21 cellular contexts compared by ENCODE assay signal in genomic region chr14:38074754-38075153, GRCh38.
DNase-seq lines count a peak whose midpoint lies in the region; ATAC-seq, FAIRE-seq and TF ChIP-seq lines count a peak whose summit lies in the region.
"Had no signal": no experiment of that assay in that cellular context is flagged by ENCODE, and none has a peak within 500 bp of the region (broad histone marks: within the 10 kb centered on the region; RNA-seq: fewer than 3 reads in every experiment).

No MANE protein-coding gene starts in this region.

- H3K9me3 ChIP-seq in OCI-LY1 (ENCODE audit: low read length) (no peaks in the 10 kb centered on the region), small intestine (ENCODE audit: control insufficient read depth, low read depth) (peaks cover 1% of the 10 kb centered on the region)
- H3K9me3 ChIP-seq: HAP-1, prostate gland had no signal

- DNase-seq in activated naive CD4-positive, alpha-beta T cell treated with anti-CD3 and anti-CD28 coated beads for 36 hours = no peak
- no peak for DNase-seq in activated naive CD8-positive, alpha-beta T cell treated with anti-CD3 and anti-CD28 coated beads, Interleukin-2, amount 10 ng/mL, durations not matched to agents 7 days and 5 days
- DNase-seq in small intestine (peak; percentile 31), occipital lobe (lab: John Stamatoyannopoulos, UW) (no peak), midbrain (lab: John Stamatoyannopoulos, UW) (no peak), NCI-H2227 (lab: John Stamatoyannopoulos, UW; ENCODE audit: unreplicated experiment) (no peak)
- DNase-seq: NCI-H1048, NCI-H2081, NCI-H446, nephron progenitor cell, RPMI8226, stomach had no signal

- FAIRE-seq in small intestine (lab: Jason Lieb, UNC) = no peak
- FAIRE-seq: colon had no signal

- H3K27me3 ChIP-seq in OCI-LY1 (ENCODE audit: insufficient read depth, low read length) (no peaks in the 10 kb centered on the region), small intestine (ENCODE audit: control insufficient read depth in 2 of 2, insufficient read depth in 2 of 2, low read length in 2 of 2) (no peaks in the 10 kb centered on the region)
- H3K27me3 ChIP-seq: stomach had no signal

- peak overlapping the region; percentile 3 for H3K27ac Mint-ChIP-seq in activated naive CD4-positive, alpha-beta T cell treated with anti-CD3 and anti-CD28 coated beads, Interleukin-2, amount 50 U/mL, for 24 hours
- H3K27ac Mint-ChIP-seq in activated naive CD4-positive, alpha-beta T cell treated with anti-CD3 and anti-CD28 coated beads for 36 hours = no peak overlapping the region
- H3K27ac Mint-ChIP-seq in activated naive CD8-positive, alpha-beta T cell treated with anti-CD3 and anti-CD28 coated beads, Interleukin-2, amount 10 ng/mL, durations not matched to agents 7 days and 5 days = peak overlapping the region; percentile 75
- H3K27ac Mint-ChIP-seq: brain, nephron progenitor cell, type B pancreatic cell had no signal

- H3K4me3 ChIP-seq in OCI-LY1 (ENCODE audit: low read depth, low read length, poor library complexity, severe bottlenecking) (no peak overlapping the region), small intestine (ENCODE audit: low read depth in 1 of 2, low read length in 2 of 2) (no peak overlapping the region)
- H3K4me3 ChIP-seq: HAP-1, prostate gland, SK-N-MC, stomach had no signal

- WGBS in small intestine, 3 donors = 64 to 95% (median 66%) methylated on average over 2 of the region's 2 CpGs

- CTCF ChIA-PET in activated naive CD4-positive, alpha-beta T cell treated with anti-CD3 and anti-CD28 coated beads for 36 hours (lab: Charles Lee) = no interaction called here

- no peaks in the 10 kb centered on the region for H3K9me2 ChIP-seq in OCI-LY1 (ENCODE audit: low read depth, low read length)

- H3K4me2 ChIP-seq in OCI-LY1 (ENCODE audit: low read length) = peak overlapping the region; percentile 28
- H3K4me2 ChIP-seq: KMS-11 had no signal

- H3K27ac ChIP-seq in OCI-LY1 (ENCODE audit: low read depth, low read length, poor library complexity, severe bottlenecking) (peak overlapping the region; percentile 62), small intestine (ENCODE audit: low read depth in 1 of 2, low read length in 1 of 2) (no peak overlapping the region)
- H3K27ac ChIP-seq: KMS-11, prostate gland, SK-N-MC, stomach had no signal

- ATAC-seq in activated naive CD8-positive, alpha-beta T cell treated with anti-CD3 and anti-CD28 coated beads, Interleukin-2, amount 10 ng/mL, durations not matched to agents 7 days and 5 days (ENCODE audit: low read depth) = peak; percentile 60

- H3K9me3 Mint-ChIP-seq in activated naive CD4-positive, alpha-beta T cell treated with anti-CD3 and anti-CD28 coated beads, Interleukin-2, amount 50 U/mL, for 24 hours = peaks cover under 1% of the 10 kb centered on the region
- H3K9me3 Mint-ChIP-seq in activated naive CD4-positive, alpha-beta T cell treated with anti-CD3 and anti-CD28 coated beads for 36 hours = peaks cover 2% of the 10 kb centered on the region
- H3K9me3 Mint-ChIP-seq in activated naive CD8-positive, alpha-beta T cell treated with anti-CD3 and anti-CD28 coated beads, Interleukin-2, amount 10 ng/mL, durations not matched to agents 7 days and 5 days = no peaks in the 10 kb centered on the region
- H3K9me3 Mint-ChIP-seq: type B pancreatic cell had no signal

- H2AFZ ChIP-seq in OCI-LY1 (ENCODE audit: low read length) = no peak overlapping the region

- no peaks in the 10 kb centered on the region for H3K36me3 ChIP-seq in OCI-LY1 (ENCODE audit: insufficient read depth, low read length)
- H3K36me3 ChIP-seq in small intestine (ENCODE audit: control insufficient read depth in 2 of 2, insufficient read depth in 2 of 2, low read length in 2 of 2) = no peaks in the 10 kb centered on the region
- H3K36me3 ChIP-seq: HAP-1, prostate gland, stomach had no signal

- no peaks in the 10 kb centered on the region for H4K20me1 ChIP-seq in OCI-LY1 (ENCODE audit: insufficient read depth, low read length)

- POLR2A ChIA-PET in activated naive CD8-positive, alpha-beta T cell treated with anti-CD3 and anti-CD28 coated beads, Interleukin-2, amount 10 ng/mL, durations not matched to agents 7 days and 5 days (lab: Charles Lee) = interaction anchor here (1.9 kb wide), 1 partner anchor 9 kb away, joined by 8 read pairs; no protein-coding TSS in a partner anchor

- no peaks in the 10 kb centered on the region for H3F3A ChIP-seq in OCI-LY1 (ENCODE audit: insufficient read depth, low read length)

- peaks cover 82% of the 10 kb centered on the region for H3K4me1 Mint-ChIP-seq in activated naive CD4-positive, alpha-beta T cell treated with anti-CD3 and anti-CD28 coated beads, Interleukin-2, amount 50 U/mL, for 24 hours
- H3K4me1 Mint-ChIP-seq in activated naive CD4-positive, alpha-beta T cell treated with anti-CD3 and anti-CD28 coated beads for 36 hours (ENCODE audit: low read depth) = peaks cover 66% of the 10 kb centered on the region
- H3K4me1 Mint-ChIP-seq in activated naive CD8-positive, alpha-beta T cell treated with anti-CD3 and anti-CD28 coated beads, Interleukin-2, amount 10 ng/mL, durations not matched to agents 7 days and 5 days = peaks cover 40% of the 10 kb centered on the region
- H3K4me1 Mint-ChIP-seq: brain, nephron progenitor cell had no signal

- intact Hi-C loops in activated naive CD4-positive, alpha-beta T cell treated with anti-CD3 and anti-CD28 coated beads for 36 hours (cut with micrococcal nuclease) = loop anchor here (2.0 to 5.0 kb wide), 2 partner anchors 86 to 1757 kb away; no protein-coding TSS in a partner anchor

- H3K36me3 Mint-ChIP-seq in activated naive CD4-positive, alpha-beta T cell treated with anti-CD3 and anti-CD28 coated beads, Interleukin-2, amount 50 U/mL, for 24 hours = peaks cover 2% of the 10 kb centered on the region
- H3K36me3 Mint-ChIP-seq in activated naive CD4-positive, alpha-beta T cell treated with anti-CD3 and anti-CD28 coated beads for 36 hours (ENCODE audit: low read depth) = peaks cover 5% of the 10 kb centered on the region
- H3K36me3 Mint-ChIP-seq in activated naive CD8-positive, alpha-beta T cell treated with anti-CD3 and anti-CD28 coated beads, Interleukin-2, amount 10 ng/mL, durations not matched to agents 7 days and 5 days = peaks cover 7% of the 10 kb centered on the region
- H3K36me3 Mint-ChIP-seq: brain, type B pancreatic cell had no signal

- H3K4me1 ChIP-seq in OCI-LY1 (ENCODE audit: insufficient read depth, low read length, severe bottlenecking) = peaks cover 60% of the 10 kb centered on the region
- H3K4me1 ChIP-seq in small intestine (ENCODE audit: control insufficient read depth in 2 of 2, insufficient read depth in 1 of 2, low read depth in 1 of 2, low read length in 1 of 2) = peaks cover 0 to 1% of the 10 kb centered on the region in 2 donors
- H3K4me1 ChIP-seq: HAP-1, prostate gland had no signal

- peak overlapping the region; percentile 13 for H3K4me3 Mint-ChIP-seq in activated naive CD4-positive, alpha-beta T cell treated with anti-CD3 and anti-CD28 coated beads, Interleukin-2, amount 50 U/mL, for 24 hours
- H3K4me3 Mint-ChIP-seq in activated naive CD4-positive, alpha-beta T cell treated with anti-CD3 and anti-CD28 coated beads for 36 hours = no peak overlapping the region
- H3K4me3 Mint-ChIP-seq in activated naive CD8-positive, alpha-beta T cell treated with anti-CD3 and anti-CD28 coated beads, Interleukin-2, amount 10 ng/mL, durations not matched to agents 7 days and 5 days = peak overlapping the region; percentile 52
- H3K4me3 Mint-ChIP-seq: brain, nephron progenitor cell, type B pancreatic cell had no signal

- H3K9ac ChIP-seq in OCI-LY1 (ENCODE audit: low read length) = no peak overlapping the region
- H3K9ac ChIP-seq: KMS-11 had no signal

- no peak for TF ChIP-seq CTCF in OCI-LY1 (IDR thresholded peaks at IDR 0.05; ENCODE audit: low read length)

- no peaks in the 10 kb centered on the region for H3K27me3 Mint-ChIP-seq in activated naive CD4-positive, alpha-beta T cell treated with anti-CD3 and anti-CD28 coated beads, Interleukin-2, amount 50 U/mL, for 24 hours
- no peaks in the 10 kb centered on the region for H3K27me3 Mint-ChIP-seq in activated naive CD4-positive, alpha-beta T cell treated with anti-CD3 and anti-CD28 coated beads for 36 hours (ENCODE audit: low read depth)
- H3K27me3 Mint-ChIP-seq in activated naive CD8-positive, alpha-beta T cell treated with anti-CD3 and anti-CD28 coated beads, Interleukin-2, amount 10 ng/mL, durations not matched to agents 7 days and 5 days = no peaks in the 10 kb centered on the region
- H3K27me3 Mint-ChIP-seq: type B pancreatic cell had no signal

- no peaks in the 10 kb centered on the region for H3K79me2 ChIP-seq in OCI-LY1 (ENCODE audit: insufficient read depth, low read length)
